ENCODE assay signal across 1 cellular context in the genomic region with DNA sequence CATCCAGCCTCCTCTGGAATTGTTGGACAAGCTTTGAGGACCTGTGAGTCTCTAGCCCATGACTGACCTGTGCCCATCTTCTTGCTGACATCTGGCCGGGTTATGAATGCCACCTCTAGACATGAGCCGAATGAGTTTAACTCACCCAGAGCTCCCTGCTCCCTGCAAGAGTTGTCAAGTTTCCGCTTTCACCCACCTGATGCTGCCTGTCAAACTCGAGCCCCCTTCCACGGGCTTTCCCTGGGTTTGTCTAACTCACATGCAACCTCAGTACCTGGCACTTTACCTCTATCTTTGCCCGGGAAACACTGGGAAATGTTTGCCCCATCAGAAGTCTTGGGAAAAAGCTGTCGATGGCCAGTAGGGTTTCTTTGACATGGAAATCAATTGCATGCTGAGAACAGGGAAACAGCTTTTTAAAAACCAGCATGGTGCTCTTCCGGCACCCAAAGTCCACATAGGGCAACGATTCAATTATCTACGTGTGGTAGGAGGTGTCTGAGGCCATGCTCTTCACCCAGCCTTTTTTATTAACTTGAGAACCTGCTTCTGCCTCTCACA.
TF ChIP-seq lines count a peak whose summit lies in the region.

No MANE protein-coding gene starts in this region.

TF ChIP-seq in H1, 55 proteins besides CTCF, POLR2A, EP300 and RAD21:
- peak; percentile 17; the same call in 1 of the 2 replicates for TF ChIP-seq EGR1 (IDR thresholded peaks at IDR 0.05; ENCODE audit: borderline replicate concordance, low read depth, low read length)
- TF ChIP-seq NANOG (IDR thresholded peaks at IDR 0.05; ENCODE audit: insufficient read depth, low read depth, low read length, poor library complexity, severe bottlenecking) = peak; percentile 37
- no peak for TF ChIP-seq SP2 (IDR thresholded peaks at IDR 0.05; ENCODE audit: low read length)
- TF ChIP-seq, protein P1, sequence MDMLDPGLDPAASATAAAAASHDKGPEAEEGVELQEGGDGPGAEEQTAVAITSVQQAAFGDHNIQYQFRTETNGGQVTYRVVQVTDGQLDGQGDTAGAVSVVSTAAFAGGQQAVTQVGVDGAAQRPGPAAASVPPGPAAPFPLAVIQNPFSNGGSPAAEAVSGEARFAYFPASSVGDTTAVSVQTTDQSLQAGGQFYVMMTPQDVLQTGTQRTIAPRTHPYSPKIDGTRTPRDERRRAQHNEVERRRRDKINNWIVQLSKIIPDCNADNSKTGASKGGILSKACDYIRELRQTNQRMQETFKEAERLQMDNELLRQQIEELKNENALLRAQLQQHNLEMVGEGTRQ (IDR thresholded peaks at IDR 0.05; ENCODE audit: low read length) = no peak
- no peak for TF ChIP-seq KDM5A (IDR thresholded peaks at IDR 0.05; ENCODE audit: low read length)
